In the genomic region with DNA sequence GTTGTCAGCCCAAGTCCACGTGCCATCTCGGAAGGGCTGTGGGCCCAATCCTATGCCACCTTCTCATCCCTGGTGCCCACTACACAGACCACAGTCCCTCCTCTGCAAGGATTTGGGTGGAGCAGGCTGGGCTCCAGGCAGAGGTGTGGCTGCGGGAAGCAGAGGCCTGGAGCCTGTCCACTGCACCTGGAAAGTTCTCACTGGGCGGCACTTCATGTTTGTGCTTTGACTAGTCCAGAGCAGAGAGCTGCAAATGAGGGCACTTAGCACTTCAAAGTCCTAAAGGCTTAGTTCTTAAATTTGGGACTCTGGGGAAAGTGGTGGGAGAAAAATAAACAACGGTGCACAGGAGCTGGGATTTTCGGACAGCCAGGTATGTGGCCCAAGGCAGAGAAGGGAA, we compare ENCODE assay signal across 29 cellular contexts.
"Had no signal": no experiment of that assay in that cellular context is flagged by ENCODE, and none has a peak within 500 bp of the region (broad histone marks: within the 10 kb centered on the region; RNA-seq: fewer than 3 reads in every experiment).

No MANE protein-coding gene starts in this region.

- DNase-seq: naive thymus-derived CD8-positive, alpha-beta T cell; nephron progenitor cell; nucleus accumbens; posterior cingulate gyrus; psoas muscle; right cardiac atrium; spleen; stimulated activated CD4-positive, alpha-beta T cell treated with anti-CD3 and anti-CD28 coated beads, Interleukin-12 subunit alpha, Interleukin-12 subunit beta, amount 100 ng/mL, for 4 hours; stimulated activated CD4-positive, alpha-beta T cell treated with anti-CD3 and anti-CD28 coated beads, Interleukin-1b, Interleukin-23, amount 100 ng/mL, for 48 hours; stimulated activated CD4-positive, alpha-beta T cell treated with anti-CD3 and anti-CD28 coated beads, Interleukin-4, amount 100 ng/mL, for 1 hour; stimulated activated CD4-positive, alpha-beta T cell treated with anti-CD3 and anti-CD28 coated beads, Interleukin-4, amount 100 ng/mL, for 4 hours; stimulated activated CD8-positive, alpha-beta memory T cell treated with anti-CD3 and anti-CD28 coated beads, Interleukin-4, amount 100 ng/mL, for 48 hours; stimulated activated naive CD4-positive, alpha-beta T cell; stimulated activated naive CD8-positive, alpha-beta T cell treated with anti-CD3 and anti-CD28 coated beads, Interleukin-15, amount 100 ng/mL, for 72 hours; stimulated activated naive CD8-positive, alpha-beta T cell treated with anti-CD3 and anti-CD28 coated beads, Interleukin-15, Interleukin-2, amounts not matched to agents 100 U/mL and 50 U/mL, for 24 hours; substantia nigra; testis; tibial artery; transverse colon had no signal

- H3K36me3 ChIP-seq: neutrophil, spleen, suprapubic skin, tibial artery, transverse colon, vagina had no signal

- H3K4me3 ChIP-seq: psoas muscle, skin epidermis, smooth muscle cell, spleen, suprapubic skin, testis, tibial artery, transverse colon, vagina had no signal

- H3K4me1 ChIP-seq: parathyroid adenoma, psoas muscle, spleen, suprapubic skin, testis, tibial artery, transverse colon, vagina had no signal

- ATAC-seq: naive thymus-derived CD8-positive, alpha-beta T cell; natural killer cell treated with Interleukin-12 subunit alpha and Interleukin-12 subunit beta and Interleukin-15 and Interleukin-18, amount 100 ng/mL, for 72 hours; psoas muscle; right cardiac atrium; sciatic nerve; stimulated activated memory B cell treated with anti-CD40 and anti-IgM and Interleukin-4, amounts not matched to agents 10 μg/mL and 1 μg/mL and 100 μg/mL, for 72 hours; stimulated activated naive CD8-positive, alpha-beta T cell treated with anti-CD3 and anti-CD28 coated beads, Interleukin-15, amount 100 ng/mL, for 72 hours; stimulated activated naive CD8-positive, alpha-beta T cell treated with anti-CD3 and anti-CD28 coated beads, Interleukin-15, Interleukin-2, amounts not matched to agents 100 U/mL and 50 U/mL, for 24 hours had no signal

- H3K27me3 ChIP-seq: neutrophil, spleen, suprapubic skin, testis, transverse colon, vagina had no signal

- H3K9ac ChIP-seq: parathyroid adenoma had no signal

- H2AFZ ChIP-seq: parathyroid adenoma had no signal

- H3K4me2 ChIP-seq: smooth muscle cell had no signal

- H3K9me3 ChIP-seq: neutrophil, psoas muscle, spleen, suprapubic skin, testis, tibial artery, transverse colon, vagina had no signal

- H3K79me2 ChIP-seq: parathyroid adenoma had no signal

- H3K27ac ChIP-seq: neutrophil, parathyroid adenoma, psoas muscle, skin epidermis, spleen, suprapubic skin, testis, tibial artery, transverse colon, vagina had no signal

- FAIRE-seq: urothelium cell line had no signal
